In genomic region chr2:43018179-43019024, GRCh38 we compare ENCODE assay signal across 1 cellular context.
TF ChIP-seq lines count a peak whose summit lies in the region.

No MANE protein-coding gene starts in this region.

TF ChIP-seq in HepG2, 621 proteins besides CTCF, POLR2A, EP300 and RAD21 (continued from another document and continues in another):
- TF ChIP-seq FOXP4 (CRISPR knock-in tag; IDR thresholded peaks at IDR 0.05) = peak; percentile 91
- TF ChIP-seq ZNF354B (CRISPR knock-in tag; IDR thresholded peaks at IDR 0.05) = 0 out of 2 replicates have a peak, but pooled peaks have one; percentile 3
- TF ChIP-seq ZNF766 (CRISPR knock-in tag; IDR thresholded peaks at IDR 0.05; ENCODE audit: borderline replicate concordance) = no peak
- TF ChIP-seq NFE2 (CRISPR knock-in tag; IDR thresholded peaks at IDR 0.05) = no peak
- peak; percentile 94 for TF ChIP-seq POGK (CRISPR knock-in tag; conservative IDR thresholded peaks at IDR 0.05)
- TF ChIP-seq REST (IDR thresholded peaks at IDR 0.05; ENCODE audit: borderline replicate concordance in 1 of 2, low read depth in 1 of 2, low read length in 2 of 2) = peak in 1 of 2 experiments; percentile 39; a peak in 1 of 4 replicates
- no peak for TF ChIP-seq ZNF260 (CRISPR knock-in tag; IDR thresholded peaks at IDR 0.05; ENCODE audit: borderline replicate concordance, low read depth)
- TF ChIP-seq ZNF597 (CRISPR knock-in tag; IDR thresholded peaks at IDR 0.05) = no peak
- TF ChIP-seq PRDM4 (CRISPR knock-in tag; IDR thresholded peaks at IDR 0.05; ENCODE audit: borderline replicate concordance) = no peak
- TF ChIP-seq KLF11 (CRISPR knock-in tag; IDR thresholded peaks at IDR 0.05) = no peak
- peak; percentile 81 for TF ChIP-seq UBTF (CRISPR knock-in tag; IDR thresholded peaks at IDR 0.05)
- TF ChIP-seq MLXIP (CRISPR knock-in tag; IDR thresholded peaks at IDR 0.05; ENCODE audit: borderline replicate concordance) = no peak
- TF ChIP-seq SAFB2 (CRISPR knock-in tag; IDR thresholded peaks at IDR 0.05; ENCODE audit: borderline replicate concordance, low read depth) = peak; percentile 49; the same call in 1 of the 2 replicates
- no peak for TF ChIP-seq FOXA1 (IDR thresholded peaks at IDR 0.05)
- TF ChIP-seq FOXA1 (CRISPR knock-in tag; IDR thresholded peaks at IDR 0.05) = peak; percentile 78; the same call in 1 of the 2 replicates
- peak in 1 of 2 experiments; percentile 44; a peak in 1 of 4 replicates for TF ChIP-seq NR2F1 (CRISPR knock-in tag; IDR thresholded peaks at IDR 0.05)
- peak; percentile 15 for TF ChIP-seq MED8 (CRISPR knock-in tag; IDR thresholded peaks at IDR 0.05; ENCODE audit: insufficient replicate concordance)
- peak; percentile 88; the same call in 1 of the 2 replicates for TF ChIP-seq FOXO1 (CRISPR knock-in tag; IDR thresholded peaks at IDR 0.05)
- no peak for TF ChIP-seq IKZF4 (CRISPR knock-in tag; IDR thresholded peaks at IDR 0.05; ENCODE audit: borderline replicate concordance, low read depth, not compliant biosample characterization)
- TF ChIP-seq THYN1 (CRISPR knock-in tag; IDR thresholded peaks at IDR 0.05; ENCODE audit: borderline replicate concordance, low read depth) = no peak
- TF ChIP-seq ZNF124 (CRISPR knock-in tag; IDR thresholded peaks at IDR 0.05) = peak; percentile 83
- TF ChIP-seq ZFP36L2 (CRISPR knock-in tag; IDR thresholded peaks at IDR 0.05) = no peak
- TF ChIP-seq DNMT1 (CRISPR knock-in tag; IDR thresholded peaks at IDR 0.05) = peak; percentile 97
- 0 out of 2 replicates have a peak, but pooled peaks have one; percentile 67 for TF ChIP-seq ZNF839 (CRISPR knock-in tag; IDR thresholded peaks at IDR 0.05; ENCODE audit: borderline replicate concordance)
- TF ChIP-seq ZNF225 (CRISPR knock-in tag; IDR thresholded peaks at IDR 0.05) = peak; percentile 63; the same call in 1 of the 2 replicates
- no peak for TF ChIP-seq JDP2 (CRISPR knock-in tag; IDR thresholded peaks at IDR 0.05; ENCODE audit: borderline replicate concordance)
- peak; percentile 86 for TF ChIP-seq FOXA3 (CRISPR knock-in tag; IDR thresholded peaks at IDR 0.05)
- peak; percentile 77; the same call in 1 of the 2 replicates for TF ChIP-seq SOX13 (IDR thresholded peaks at IDR 0.05)
- TF ChIP-seq SOX13 (CRISPR knock-in tag; conservative IDR thresholded peaks at IDR 0.05 in 1 of 2, IDR thresholded peaks at IDR 0.05 in 1 of 2) = peak in 1 of 2 experiments; percentile 94; a peak in 2 of 4 replicates
- TF ChIP-seq ZNF713 (CRISPR knock-in tag; IDR thresholded peaks at IDR 0.05) = peak; percentile 80; the same call in 1 of the 2 replicates
- TF ChIP-seq IRF1 (CRISPR knock-in tag; IDR thresholded peaks at IDR 0.05; ENCODE audit: low read depth) = peak; percentile 50; the same call in 1 of the 2 replicates
- TF ChIP-seq ZNF510 (CRISPR knock-in tag; IDR thresholded peaks at IDR 0.05; ENCODE audit: low read depth) = peak; percentile 86; the same call in 1 of the 2 replicates
- peak; percentile 26; the same call in 1 of the 2 replicates for TF ChIP-seq ZNF460 (CRISPR knock-in tag; IDR thresholded peaks at IDR 0.05; ENCODE audit: borderline replicate concordance)
- TF ChIP-seq MAFG (CRISPR knock-in tag; IDR thresholded peaks at IDR 0.05) = no peak
- TF ChIP-seq ZNF616 (CRISPR knock-in tag; IDR thresholded peaks at IDR 0.05; ENCODE audit: low read depth) = peak; percentile 91
- no peak for TF ChIP-seq AGO1 (IDR thresholded peaks at IDR 0.05; ENCODE audit: low read depth, low read length, poor library complexity, severe bottlenecking)
- no peak for TF ChIP-seq TAF15 (IDR thresholded peaks at IDR 0.05; ENCODE audit: low read depth, low read length, poor library complexity, severe bottlenecking)
- no peak for TF ChIP-seq GTF2F1 (IDR thresholded peaks at IDR 0.05; ENCODE audit: low read length)
- peak; percentile 22; the same call in 1 of the 2 replicates for TF ChIP-seq ZFP90 (CRISPR knock-in tag; IDR thresholded peaks at IDR 0.05; ENCODE audit: borderline replicate concordance)
- TF ChIP-seq CREM (IDR thresholded peaks at IDR 0.05) = peak; percentile 33; the same call in 1 of the 2 replicates
- no peak for TF ChIP-seq CREM (CRISPR knock-in tag; IDR thresholded peaks at IDR 0.05)
- 0 out of 2 replicates have a peak, but pooled peaks have one; percentile 65 for TF ChIP-seq ZNF451 (CRISPR knock-in tag; IDR thresholded peaks at IDR 0.05)
- no peak for TF ChIP-seq ZMAT5 (CRISPR knock-in tag; IDR thresholded peaks at IDR 0.05; ENCODE audit: borderline replicate concordance, low read depth)
